Comparison of ENCODE assay signal across 9 cellular contexts in genomic region chr1:39411526-39411925, GRCh38.
DNase-seq lines count a peak whose midpoint lies in the region; ATAC-seq and TF ChIP-seq lines count a peak whose summit lies in the region.
"Had no signal": no experiment of that assay in that cellular context is flagged by ENCODE, and none has a peak within 500 bp of the region (broad histone marks: within the 10 kb centered on the region; RNA-seq: fewer than 3 reads in every experiment).

No MANE protein-coding gene starts in this region.

- intact Hi-C loops in Right ventricle myocardium superior (cut with DNase I), result no loop called here
- intact Hi-C loops in colonic mucosa (cut with DNase I), result no loop called here
- intact Hi-C loops in aorta (cut with DNase I), result loop anchor here (2.0 to 10.0 kb wide), 4 partner anchors 39 to 307 kb away; no protein-coding TSS in a partner anchor

- TF ChIP-seq EP300 in suprapubic skin (IDR thresholded peaks at IDR 0.05), result no peak

- peak overlapping the region; percentile 90 to 94 for H3K27ac ChIP-seq in right atrium auricular region
- peak overlapping the region; percentile 31 for H3K27ac ChIP-seq in colonic mucosa
- peak overlapping the region; percentile 80 for H3K27ac ChIP-seq in muscle layer of colon (ENCODE audit: low read depth, low read length)
- peak overlapping the region; percentile 7 to 78 for H3K27ac ChIP-seq in aorta (ENCODE audit: low read depth in 1 of 2, low read length in 2 of 2)
- H3K27ac ChIP-seq in suprapubic skin, result no peak overlapping the region

- peaks cover 0 to 77% of the 10 kb centered on the region in 2 donors for H3K4me1 ChIP-seq in right atrium auricular region
- peaks cover 8% of the 10 kb centered on the region for H3K4me1 ChIP-seq in colonic mucosa
- H3K4me1 ChIP-seq in muscle layer of colon (ENCODE audit: insufficient read depth, low read length), result peaks cover 61% of the 10 kb centered on the region
- H3K4me1 ChIP-seq in aorta (ENCODE audit: control insufficient read depth in 1 of 2, insufficient read depth in 2 of 2, low read length in 2 of 2), result peaks cover 4 to 9% of the 10 kb centered on the region in 2 donors
- peaks cover 79% of the 10 kb centered on the region for H3K4me1 ChIP-seq in suprapubic skin

- DNase-seq in right atrium auricular region (ENCODE audit: low spot score) (no peak), Right ventricle myocardium superior (no peak), colonic mucosa (no peak), aorta (no peak), NCI-H2227 treated with DMSO at 0.1 percent for 48 hours (lab: John Stamatoyannopoulos, UW) (no peak), suprapubic skin (ENCODE audit: low spot score in 2 of 2) (no peak), D341Med (ENCODE audit: low spot score) (no peak)
- DNase-seq: activated gamma-delta T cell had no signal

- H3K4me3 ChIP-seq in right atrium auricular region (peak overlapping the region; percentile 11 to 79), colonic mucosa (no peak overlapping the region), muscle layer of colon (ENCODE audit: low read depth in 1 of 2, low read length in 2 of 2) (peak overlapping the region in 1 of 2 donors; percentile 68), aorta (ENCODE audit: low read length in 2 of 2) (peak overlapping the region; percentile 37 to 50), suprapubic skin (no peak overlapping the region)

- WGBS in aorta, 2 donors, result 9 to 11% methylated on average over 2 of the region's 2 CpGs
- WGBS in suprapubic skin, result 41% methylated on average over 2 of the region's 2 CpGs

- H3K9me3 ChIP-seq in right atrium auricular region (no peaks in the 10 kb centered on the region), colonic mucosa (no peaks in the 10 kb centered on the region), muscle layer of colon (ENCODE audit: low read length) (no peaks in the 10 kb centered on the region), aorta (ENCODE audit: control insufficient read depth, low read length) (no peaks in the 10 kb centered on the region), suprapubic skin (no peaks in the 10 kb centered on the region)

- TF ChIP-seq POLR2A in suprapubic skin (IDR thresholded peaks at IDR 0.05), result no peak

- H3K9ac ChIP-seq in colonic mucosa (ENCODE audit: low read depth in 2 of 2, low read length in 2 of 2) (peak overlapping the region; percentile 16 to 43), muscle layer of colon (ENCODE audit: low read length) (peak overlapping the region; percentile 4)

- no peak for TF ChIP-seq CTCF in right atrium auricular region (IDR thresholded peaks at IDR 0.05)
- TF ChIP-seq CTCF in colonic mucosa (IDR thresholded peaks at IDR 0.05), result no peak
- TF ChIP-seq CTCF in suprapubic skin (IDR thresholded peaks at IDR 0.05), result no peak

- ATAC-seq in Right ventricle myocardium superior (ENCODE audit: poor library complexity), result no peak
- ATAC-seq in aorta (ENCODE audit: low FRiP score), result no peak

- H3K36me3 ChIP-seq in right atrium auricular region (peaks cover 12% of the 10 kb centered on the region), colonic mucosa (no peaks in the 10 kb centered on the region), muscle layer of colon (ENCODE audit: insufficient read depth, low read length) (no peaks in the 10 kb centered on the region), aorta (ENCODE audit: control insufficient read depth in 1 of 2, insufficient read depth in 2 of 2, low read length in 1 of 2) (no peaks in the 10 kb centered on the region), suprapubic skin (peaks cover 19% of the 10 kb centered on the region)

- H3K27me3 ChIP-seq in right atrium auricular region (no peaks in the 10 kb centered on the region), colonic mucosa (no peaks in the 10 kb centered on the region), muscle layer of colon (ENCODE audit: control insufficient read depth in 1 of 2, insufficient read depth in 2 of 2, low read length in 2 of 2) (no peaks in the 10 kb centered on the region), aorta (ENCODE audit: control insufficient read depth in 1 of 2, insufficient read depth in 2 of 2, low read length in 1 of 2) (no peaks in the 10 kb centered on the region), suprapubic skin (no peaks in the 10 kb centered on the region)

Comparison
In these comparisons a context has a peak if more than half of its experiments do, and no peak if none do; other contexts are left out.
1. H3K4me3 ChIP-seq: peak in right atrium auricular region (2 of 2) and aorta (2 of 2); none in colonic mucosa (single experiment) and suprapubic skin (single experiment).
2. intact Hi-C loops: an anchor here in aorta (2.0 to 10.0 kb wide); none called in Right ventricle myocardium superior and colonic mucosa.